Comparison of ENCODE assay signal across 8 cellular contexts in the genomic region with DNA sequence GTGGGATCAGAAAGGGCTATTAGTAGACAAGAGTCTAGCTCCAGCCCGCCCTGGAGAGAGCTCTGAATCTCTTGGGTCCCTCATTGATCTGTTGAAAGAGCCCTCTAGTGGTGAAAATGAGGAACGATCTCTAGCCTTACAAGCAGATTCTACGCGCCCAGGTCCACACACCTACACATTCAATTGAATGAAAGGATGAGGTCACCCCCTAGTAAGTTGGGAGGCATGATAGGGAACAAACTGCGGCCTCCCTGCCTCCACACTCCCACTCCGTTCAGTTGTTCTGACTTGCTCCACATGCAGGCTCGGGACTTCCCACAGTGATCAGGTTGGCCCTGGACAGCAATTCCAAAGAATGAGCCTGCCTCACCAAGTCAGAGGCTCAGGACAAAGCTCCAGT. TPM values are rescaled to one million over a fixed set of nuclear protein-coding genes. Genes with fewer than 3 reads are reported as not detected.
DNase-seq lines count a peak whose midpoint lies in the region; ATAC-seq and TF ChIP-seq lines count a peak whose summit lies in the region.

No MANE protein-coding gene starts in this region.

- ATAC-seq in activated B cell treated with CpG ODN at 0.5 μM for 24 hours (ENCODE audit: low read depth): peak; percentile 66
- ATAC-seq in HG03159 (IDR thresholded peaks at IDR 0.05; ENCODE audit: unreplicated experiment): no peak

- CTCF ChIA-PET in A673 (lab: Charles Lee) (interaction anchor here (0.5 to 2.0 kb wide), 17 partner anchors 9 to 468 kb away, joined by 3 to 31 read pairs (median 4); no protein-coding TSS in a partner anchor), activated B cell treated with CpG ODN at 0.5 μM for 24 hours (lab: Charles Lee) (interaction anchor here (0.7 to 5.7 kb wide), 29 partner anchors 9 to 576 kb away, joined by 3 to 74 read pairs (median 4); no protein-coding TSS in a partner anchor)

- BruUV-seq in A673 (replicated peaks; lab: Mats Ljungman, UMichigan): no TSS peak

- H3K9me3 ChIP-seq in A673 (ENCODE audit: low read depth, low read length, poor library complexity, severe bottlenecking) (no peaks in the 10 kb centered on the region), testis (no peaks in the 10 kb centered on the region)

- H3K27ac Mint-ChIP-seq in activated B cell treated with CpG ODN at 0.5 μM for 24 hours (no peak overlapping the region), mesothelial cell of epicardium (no peak overlapping the region)

- H3K27ac ChIP-seq in A673 (ENCODE audit: low read depth, low read length, poor library complexity, severe bottlenecking): no peak overlapping the region
- peak overlapping the region in 1 of 59 donors; percentile 23 for H3K27ac ChIP-seq in dorsolateral prefrontal cortex
- no peak overlapping the region for H3K27ac ChIP-seq in testis

- H3K4me1 Mint-ChIP-seq in activated B cell treated with CpG ODN at 0.5 μM for 24 hours (peaks cover 7% of the 10 kb centered on the region), mesothelial cell of epicardium (no peaks in the 10 kb centered on the region)

- POLR2A ChIA-PET in A673 (lab: Charles Lee; ENCODE audit: low non-redundant PET) (no interaction called here), activated B cell treated with CpG ODN at 0.5 μM for 24 hours (lab: Charles Lee) (interaction anchor here (1.5 kb wide), 1 partner anchor 182 kb away, joined by 13 read pairs; no protein-coding TSS in a partner anchor)

- no peaks in the 10 kb centered on the region for H3K36me3 Mint-ChIP-seq in activated B cell treated with CpG ODN at 0.5 μM for 24 hours (ENCODE audit: low read depth)
- H3K36me3 Mint-ChIP-seq in mesothelial cell of epicardium: no peaks in the 10 kb centered on the region

- H3K4me3 ChIP-seq in A673 (ENCODE audit: low read depth, low read length, poor library complexity, severe bottlenecking) (no peak overlapping the region), GM12865 (ENCODE audit: low read depth, low read length) (no peak overlapping the region), dorsolateral prefrontal cortex (no peak overlapping the region), testis (no peak overlapping the region)

- H3K27me3 ChIP-seq in A673 (replicated peaks; ENCODE audit: insufficient read depth, low read depth, low read length, poor library complexity) (peaks cover 7% of the 10 kb centered on the region), dorsolateral prefrontal cortex (peaks cover 0 to 34% (median 0%) of the 10 kb centered on the region in 45 donors), testis (no peaks in the 10 kb centered on the region)

- WGBS in testis, 2 donors: 6 to 15% methylated on average over 7 of the region's 7 CpGs

- H3K36me3 ChIP-seq in A673 (ENCODE audit: insufficient read depth, low read length, poor library complexity, severe bottlenecking): no peaks in the 10 kb centered on the region
- H3K36me3 ChIP-seq in testis (ENCODE audit: low read depth, missing control alignments): no peaks in the 10 kb centered on the region

- DNase-seq in A673 (ENCODE audit: low spot score) (peak; percentile 83), GM12865 (ENCODE audit: low read depth) (peak; percentile 73), NCI-H146 (lab: John Stamatoyannopoulos, UW) (peak; percentile 34), activated B cell treated with CpG ODN at 0.5 μM for 24 hours (no peak), dorsolateral prefrontal cortex (peak; percentile 36 to 77 (median 49)), mesothelial cell of epicardium (ENCODE audit: low spot score in 2 of 2, unreplicated experiment in 2 of 2) (peak in 1 of 2 experiments; percentile 38), testis (peak; percentile 65)

- no peak for TF ChIP-seq POLR2A in testis (IDR thresholded peaks at IDR 0.05)

- H3K4me1 ChIP-seq in A673 (ENCODE audit: insufficient read depth, low read length, poor library complexity, severe bottlenecking) (peaks cover 19% of the 10 kb centered on the region), testis (no peaks in the 10 kb centered on the region)

- H3K9me3 Mint-ChIP-seq in activated B cell treated with CpG ODN at 0.5 μM for 24 hours (no peaks in the 10 kb centered on the region), mesothelial cell of epicardium (no peaks in the 10 kb centered on the region)

- TF ChIP-seq CTCF in A673 (conservative IDR thresholded peaks at IDR 0.05; ENCODE audit: low read depth, low read length): peak; percentile 80
- peak; percentile 74 for TF ChIP-seq CTCF in GM12865 (IDR thresholded peaks at IDR 0.05; ENCODE audit: insufficient read depth, low read depth, low read length, missing control alignments)
- no peak for TF ChIP-seq CTCF in activated B cell treated with CpG ODN at 0.5 μM for 24 hours (IDR thresholded peaks at IDR 0.05)
- TF ChIP-seq CTCF in dorsolateral prefrontal cortex (IDR thresholded peaks at IDR 0.05 in 54 of 56, conservative IDR thresholded peaks at IDR 0.05 in 2 of 56; ENCODE audit: low read depth in 1 of 56, partially characterized antibody in 56 of 56): peak; percentile 60 to 92 (median 84)
- peak; percentile 79 for TF ChIP-seq CTCF in mesothelial cell of epicardium (IDR thresholded peaks at IDR 0.05; ENCODE audit: unreplicated experiment)
- TF ChIP-seq CTCF in testis (IDR thresholded peaks at IDR 0.05): peak; percentile 17 to 71 (median 43)

- intact Hi-C loops in A673 (cut with micrococcal nuclease; ENCODE audit: unreplicated experiment): loop anchor here (2.0 to 10.0 kb wide), 3 partner anchors 182 to 518 kb away; no protein-coding TSS in a partner anchor
- intact Hi-C loops in activated B cell treated with CpG ODN at 0.5 μM for 24 hours (cut with micrococcal nuclease): loop anchor here (1.0 to 5.0 kb wide), 6 partner anchors 51 to 518 kb away; no protein-coding TSS in a partner anchor
- intact Hi-C loops in dorsolateral prefrontal cortex (cut with DNase I): loop anchor here (2.0 to 10.0 kb wide), 5 partner anchors 44 to 252 kb away; no protein-coding TSS in a partner anchor
- intact Hi-C loops in testis (cut with DNase I; ENCODE audit: low total_unique reads): no loop called here

- H3K27me3 Mint-ChIP-seq in activated B cell treated with CpG ODN at 0.5 μM for 24 hours (peaks cover 54% of the 10 kb centered on the region), mesothelial cell of epicardium (ENCODE audit: low read depth) (peaks cover 83% of the 10 kb centered on the region)

- H3K4me3 Mint-ChIP-seq in activated B cell treated with CpG ODN at 0.5 μM for 24 hours (no peak overlapping the region), mesothelial cell of epicardium (no peak overlapping the region)

RNA-seq across cellular contexts. Expression of a gene that starts 2.9 kb away (rescaled TPM):
- total RNA-seq in A673 (2021): 3.5 and 3.6 TPM in 2 replicates
- total RNA-seq in activated B cell treated with CpG ODN at 0.5 μM for 24 hours: not detected in 2 replicates
- total RNA-seq in dorsolateral prefrontal cortex: 10 to 100 TPM; 10.4 to 64.0 (median 37.3) TPM
- total RNA-seq in mesothelial cell of epicardium: 0.09 TPM in 1 of 3 replicates, not detected in the others
- total RNA-seq in testis: under 1 TPM in 1 of 2 donors, not detected in 1; 0.06 TPM
- 0.32 TPM for polyA plus RNA-seq in testis (ENCODE audit: insufficient read depth, low read depth, low replicate concordance)
